In the genomic region with DNA sequence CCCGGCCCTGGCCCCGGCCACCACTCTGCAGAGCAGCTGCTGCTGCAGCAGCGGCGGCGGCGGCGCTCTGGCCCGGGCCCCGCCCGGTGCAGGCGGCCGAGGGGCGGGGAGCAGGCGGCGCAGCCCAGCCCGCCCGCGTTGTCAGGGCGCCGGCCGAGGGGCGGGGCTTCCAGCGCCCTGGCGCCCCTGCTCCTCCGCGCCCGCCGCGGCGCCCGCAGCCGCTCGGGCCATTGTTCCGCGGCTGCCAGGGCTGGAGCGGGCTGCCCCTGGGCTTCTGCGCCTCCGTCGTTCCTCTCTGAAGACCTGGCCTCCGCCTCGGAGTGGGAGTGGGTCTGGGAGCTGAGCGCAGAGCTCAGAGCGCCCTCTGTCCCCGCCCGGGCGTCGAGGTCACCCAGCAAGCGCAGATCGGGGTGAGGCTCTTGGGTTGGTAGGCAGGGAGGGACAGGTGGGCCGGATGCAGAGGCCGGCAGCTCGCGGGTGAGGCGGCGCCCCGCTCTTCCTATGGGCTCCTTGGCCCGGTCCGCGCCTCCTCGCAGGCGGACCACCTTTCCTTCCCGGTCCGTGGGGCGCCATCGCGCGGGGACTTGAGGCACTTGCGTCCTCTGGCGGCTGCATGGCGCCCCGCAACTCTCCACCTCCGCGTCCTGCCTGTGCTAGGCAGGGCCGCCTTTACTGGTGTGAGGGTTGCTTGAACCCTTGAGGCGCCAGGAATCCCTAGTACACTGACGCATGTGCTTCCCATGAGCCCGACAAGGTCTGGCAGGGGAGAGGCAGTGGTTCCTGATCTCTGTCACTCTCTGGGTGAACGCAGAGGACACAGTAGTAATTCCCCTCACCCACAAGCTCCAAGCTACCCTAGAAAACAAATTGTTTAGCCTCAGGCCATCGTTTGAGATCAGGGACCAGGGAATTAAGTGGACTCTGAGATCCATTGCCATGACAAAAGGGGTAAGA, we compare ENCODE assay signal across 8 cellular contexts. TPM values are rescaled to one million over a fixed set of nuclear protein-coding genes. Genes with fewer than 3 reads are reported as not detected.
DNase-seq lines count a peak whose midpoint lies in the region; ATAC-seq and TF ChIP-seq lines count a peak whose summit lies in the region.

A gene with protein sequence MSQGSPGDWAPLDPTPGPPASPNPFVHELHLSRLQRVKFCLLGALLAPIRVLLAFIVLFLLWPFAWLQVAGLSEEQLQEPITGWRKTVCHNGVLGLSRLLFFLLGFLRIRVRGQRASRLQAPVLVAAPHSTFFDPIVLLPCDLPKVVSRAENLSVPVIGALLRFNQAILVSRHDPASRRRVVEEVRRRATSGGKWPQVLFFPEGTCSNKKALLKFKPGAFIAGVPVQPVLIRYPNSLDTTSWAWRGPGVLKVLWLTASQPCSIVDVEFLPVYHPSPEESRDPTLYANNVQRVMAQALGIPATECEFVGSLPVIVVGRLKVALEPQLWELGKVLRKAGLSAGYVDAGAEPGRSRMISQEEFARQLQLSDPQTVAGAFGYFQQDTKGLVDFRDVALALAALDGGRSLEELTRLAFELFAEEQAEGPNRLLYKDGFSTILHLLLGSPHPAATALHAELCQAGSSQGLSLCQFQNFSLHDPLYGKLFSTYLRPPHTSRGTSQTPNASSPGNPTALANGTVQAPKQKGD (minus strand): TSS at position 69 of the 954 bp plus-strand sequence. CDS start 96 bp downstream, outside the sequence.

- H3K36me3 ChIP-seq in ovary (no peaks in the 10 kb centered on the region), thymus (ENCODE audit: control insufficient read depth, insufficient read depth) (peaks cover 6% of the 10 kb centered on the region)

- H3K9me3 ChIP-seq in ovary (no peaks in the 10 kb centered on the region), thymus (ENCODE audit: control insufficient read depth) (no peaks in the 10 kb centered on the region)

- intact Hi-C loops in ovary (cut with DNase I) = loop anchor here in 1 of 4 donors (10.0 kb wide), 1 partner anchor 133 kb away; no protein-coding TSS in a partner anchor

- TF ChIP-seq EP300 in ovary (IDR thresholded peaks at IDR 0.05) = no peak

- H3K4me1 Mint-ChIP-seq in activated naive CD8-positive, alpha-beta T cell (ENCODE audit: low read depth) = peaks cover 32% of the 10 kb centered on the region
- H3K4me1 Mint-ChIP-seq in glutamatergic neuron (ENCODE audit: low read depth, unreplicated experiment) = peaks cover 8% of the 10 kb centered on the region

- H3K27ac Mint-ChIP-seq in activated naive CD8-positive, alpha-beta T cell = peak within 1 kb of the TSS; percentile 96
- H3K27ac Mint-ChIP-seq in glutamatergic neuron (ENCODE audit: unreplicated experiment) = peak within 1 kb of the TSS; percentile 92

- H3K27ac ChIP-seq in ovary = peak within 1 kb of the TSS; percentile 90 to 99
- H3K27ac ChIP-seq in thymus (ENCODE audit: low read depth) = peak within 1 kb of the TSS; percentile 97

- H3K27me3 ChIP-seq in ovary = no peaks in the 10 kb centered on the region
- H3K27me3 ChIP-seq in thymus (ENCODE audit: control insufficient read depth, insufficient read depth) = no peaks in the 10 kb centered on the region

- TF ChIP-seq POLR2A in ovary (IDR thresholded peaks at IDR 0.05) = peak; percentile 50

- TF ChIP-seq CTCF in GM12864 (IDR thresholded peaks at IDR 0.05; ENCODE audit: low read depth, low read length, missing control alignments) (peak; percentile 93), glutamatergic neuron (IDR thresholded peaks at IDR 0.05; ENCODE audit: partially characterized antibody, unreplicated experiment) (peak; percentile 83), ovary (IDR thresholded peaks at IDR 0.05) (peak; percentile 91 to 97 (median 96))

- peak; percentile 80 for ATAC-seq in HG02588 (IDR thresholded peaks at IDR 0.05; ENCODE audit: unreplicated experiment)

- H3K4me3 ChIP-seq in GM12864 (ENCODE audit: low read depth, low read length) (peak within 1 kb of the TSS; percentile 88), ovary (peak within 1 kb of the TSS; percentile 80), thymus (ENCODE audit: low read length) (peak within 1 kb of the TSS; percentile 91)

- 0 to 1% (median 0%) methylated on average over 29 to 79 of the region's 79 CpGs for WGBS in ovary, 3 donors
- under 1% methylated on average over 79 of the region's 79 CpGs for WGBS in thymus

- no peaks in the 10 kb centered on the region for H3K27me3 Mint-ChIP-seq in activated naive CD8-positive, alpha-beta T cell
- peaks cover 6% of the 10 kb centered on the region for H3K27me3 Mint-ChIP-seq in glutamatergic neuron (ENCODE audit: unreplicated experiment)

- H3K4me3 Mint-ChIP-seq in activated naive CD8-positive, alpha-beta T cell = peak within 1 kb of the TSS; percentile 94
- H3K4me3 Mint-ChIP-seq in glutamatergic neuron (ENCODE audit: unreplicated experiment) = peak within 1 kb of the TSS; percentile 96

- H3K4me1 ChIP-seq in ovary (ENCODE audit: insufficient read depth) (no peaks in the 10 kb centered on the region), thymus (ENCODE audit: control insufficient read depth, insufficient read depth, low read length) (peaks cover 11% of the 10 kb centered on the region)

- H3K9me3 Mint-ChIP-seq in activated naive CD8-positive, alpha-beta T cell (ENCODE audit: low read depth) = no peaks in the 10 kb centered on the region
- H3K9me3 Mint-ChIP-seq in glutamatergic neuron (ENCODE audit: unreplicated experiment) = peaks cover 4% of the 10 kb centered on the region

- no peaks in the 10 kb centered on the region for H3K36me3 Mint-ChIP-seq in activated naive CD8-positive, alpha-beta T cell
- H3K36me3 Mint-ChIP-seq in glutamatergic neuron (ENCODE audit: unreplicated experiment) = peaks cover 6% of the 10 kb centered on the region

- DNase-seq in GM12864 (ENCODE audit: low read depth) = peak; percentile 77
- DNase-seq in NCI-H1048 (lab: John Stamatoyannopoulos, UW) = peak; percentile 57
- DNase-seq in SKM-1 treated with dmso at 0.1 percent for 144 hours (lab: John Stamatoyannopoulos, UW; ENCODE audit: unreplicated experiment) = peak; percentile 83
- DNase-seq in glutamatergic neuron = peak; percentile 89
- peak; percentile 83 to 90 (median 86) for DNase-seq in ovary

RNA-seq across cellular contexts. Expression of the gene that starts here (rescaled TPM):
- total RNA-seq in glutamatergic neuron (ENCODE audit: unreplicated experiment) = 107 TPM
- total RNA-seq in ovary = 10 to 100 TPM in 6 of 7 donors, 1 to 10 TPM in 1; 8.9 to 44.3 (median 34.4) TPM
- 10 to 100 TPM; 15.9 to 22.6 TPM for polyA plus RNA-seq in ovary
- polyA plus RNA-seq in thymus = 35.5 TPM

Comparison
In these comparisons a context has a peak if more than half of its experiments do, and no peak if none do; other contexts are left out.
1. Peak in every context shown above with its lines: DNase-seq, ATAC-seq, H3K4me3 ChIP-seq and H3K27ac ChIP-seq.